7 cellular contexts compared by ENCODE assay signal in the genomic region with DNA sequence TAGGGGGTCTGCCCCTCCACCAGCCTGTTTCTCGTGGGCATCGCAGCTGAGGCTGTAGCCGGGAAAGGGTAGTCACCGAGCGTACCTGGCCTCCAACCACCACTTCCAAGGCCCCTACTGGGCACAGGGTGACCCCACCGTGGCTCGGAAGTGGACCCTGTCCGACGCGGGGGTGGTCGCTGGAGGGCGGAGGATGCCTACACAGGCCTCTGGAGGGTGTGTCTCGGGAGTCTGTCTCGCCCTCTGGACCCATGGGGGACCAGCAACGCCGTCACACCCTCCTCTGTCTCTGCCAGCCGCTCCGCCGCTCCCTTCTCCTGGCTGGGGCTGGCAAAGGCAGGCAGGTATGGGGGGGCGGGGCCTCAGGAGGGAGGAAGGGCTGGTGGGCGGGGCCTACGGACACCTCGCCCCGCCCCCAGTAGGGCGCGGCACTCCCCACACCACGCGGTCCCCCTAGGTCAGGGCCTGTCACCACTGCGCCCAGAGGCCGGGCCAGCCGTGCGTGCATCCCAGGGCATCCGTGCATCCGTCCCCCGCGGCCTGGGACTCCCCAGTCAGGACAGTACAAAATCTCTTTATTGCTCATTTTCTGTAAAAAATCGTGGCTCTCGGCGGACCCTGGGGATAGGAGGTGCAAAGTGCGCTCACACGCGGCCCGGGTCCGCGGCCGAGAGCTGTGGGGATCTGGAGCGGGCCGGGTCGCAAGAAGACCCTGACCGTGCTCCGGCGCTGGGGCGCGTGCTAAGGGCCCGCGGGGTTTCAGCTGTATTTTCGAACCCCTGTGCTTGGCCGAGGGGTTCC. TPM values are rescaled to one million over a fixed set of nuclear protein-coding genes. Genes with fewer than 3 reads are reported as not detected.
A peak's percentile ranks its signal among the peaks of the same experiment; 100 is the strongest.
DNase-seq lines count a peak whose midpoint lies in the region; ATAC-seq and TF ChIP-seq lines count a peak whose summit lies in the region.
"Not testable (repeated sequence)": the region's sequence is repeated elsewhere in the genome, so short reads cannot be mapped to it uniquely, and the experiment has no call there.
"Had no signal": no experiment of that assay in that cellular context is flagged by ENCODE, and none has a peak within 500 bp of the region (broad histone marks: within the 10 kb centered on the region; RNA-seq: fewer than 3 reads in every experiment).

No MANE protein-coding gene starts in this region.

- H3K4me1 Mint-ChIP-seq in WTC11: not testable (repeated sequence)
- H3K4me1 Mint-ChIP-seq in stimulated activated naive CD8-positive, alpha-beta T cell treated with anti-CD3 and anti-CD28 coated beads, Interleukin-15, amount 100 ng/mL, for 72 hours: peaks cover 12% of the 10 kb centered on the region

- not testable (repeated sequence) for TF ChIP-seq CTCF in GM12865 (IDR thresholded peaks at IDR 0.05; ENCODE audit: insufficient read depth, low read depth, low read length, missing control alignments); WTC11 (IDR thresholded peaks at IDR 0.05); coronary artery (IDR thresholded peaks at IDR 0.05); mucosa of descending colon (IDR thresholded peaks at IDR 0.05)

- H3K27ac Mint-ChIP-seq in WTC11: peak overlapping the region; percentile 45; the same call in 1 of the 2 replicates
- not testable (repeated sequence) for H3K27ac Mint-ChIP-seq in stimulated activated naive CD8-positive, alpha-beta T cell treated with anti-CD3 and anti-CD28 coated beads, Interleukin-15, amount 100 ng/mL, for 72 hours

- H3K27me3 Mint-ChIP-seq in WTC11 (ENCODE audit: low read depth): not testable (repeated sequence)
- H3K27me3 Mint-ChIP-seq in stimulated activated naive CD8-positive, alpha-beta T cell treated with anti-CD3 and anti-CD28 coated beads, Interleukin-15, amount 100 ng/mL, for 72 hours: peaks cover 17% of the 10 kb centered on the region

- H3K27me3 ChIP-seq in iPS-15b (ENCODE audit: control insufficient read depth, insufficient read depth, low read length): not testable (repeated sequence)

- not testable (repeated sequence) for H3K27ac ChIP-seq in coronary artery

- not testable (repeated sequence) for H3K4me3 ChIP-seq in GM12865 (ENCODE audit: low read depth, low read length); mucosa of descending colon
- H3K4me3 ChIP-seq in coronary artery (peak overlapping the region; percentile 59), iPS-15b (ENCODE audit: low read depth, low read length) (peak overlapping the region; percentile 48)

- not testable (repeated sequence) for H3K4me1 ChIP-seq in iPS-15b (ENCODE audit: control insufficient read depth, insufficient read depth, low read length); mucosa of descending colon (ENCODE audit: low read depth)

- ATAC-seq in WTC11 (peak; percentile 98), mucosa of descending colon (peak; percentile 56)
- ATAC-seq in stimulated activated naive CD8-positive, alpha-beta T cell treated with anti-CD3 and anti-CD28 coated beads, Interleukin-15, amount 100 ng/mL, for 72 hours: peak; percentile 53

- peak overlapping the region; percentile 74 for H3K4me3 Mint-ChIP-seq in WTC11
- H3K4me3 Mint-ChIP-seq in stimulated activated naive CD8-positive, alpha-beta T cell treated with anti-CD3 and anti-CD28 coated beads, Interleukin-15, amount 100 ng/mL, for 72 hours: peak overlapping the region in 1 of 2 donors; percentile 16

- DNase-seq in GM12865 (ENCODE audit: low read depth) (peak; percentile 50), WTC11 (ENCODE audit: low spot score) (peak; percentile 66), mucosa of descending colon (peak in 2 of 3 donors; percentile 58 to 67)
- not testable (repeated sequence) for DNase-seq in coronary artery (ENCODE audit: low spot score); stimulated activated naive CD8-positive, alpha-beta T cell treated with anti-CD3 and anti-CD28 coated beads, Interleukin-15, amount 100 ng/mL, for 72 hours

- intact Hi-C loops in mucosa of descending colon (cut with DNase I, micrococcal nuclease): not testable (repeated sequence)

- not testable (repeated sequence) for H3K9me3 ChIP-seq in iPS-15b (ENCODE audit: control insufficient read depth, insufficient read depth, low read length); mucosa of descending colon

- CTCF ChIA-PET in WTC11 (lab: Charles Lee): not testable (repeated sequence)

- not testable (repeated sequence) for H3K9ac ChIP-seq in iPS-15b (ENCODE audit: low read depth, low read length)

- POLR2A ChIA-PET in WTC11 (lab: Charles Lee): not testable (repeated sequence)

- H3K36me3 ChIP-seq in iPS-15b (ENCODE audit: control insufficient read depth, insufficient read depth, low read length); mucosa of descending colon (ENCODE audit: low read depth): not testable (repeated sequence)

- not testable (repeated sequence) for H3K9me3 Mint-ChIP-seq in WTC11; stimulated activated naive CD8-positive, alpha-beta T cell treated with anti-CD3 and anti-CD28 coated beads, Interleukin-15, amount 100 ng/mL, for 72 hours

- not testable (repeated sequence) for H3K36me3 Mint-ChIP-seq in WTC11

TF ChIP-seq in WTC11, 78 proteins besides CTCF, POLR2A, EP300 and RAD21:
- TF ChIP-seq CREB1 (CRISPR knock-in tag; IDR thresholded peaks at IDR 0.05) (0 out of 2 replicates have a peak, but pooled peaks have one; percentile 45), MAX (CRISPR knock-in tag; IDR thresholded peaks at IDR 0.05) (peak; percentile 91), TEAD1 (CRISPR knock-in tag; IDR thresholded peaks at IDR 0.05) (peak; percentile 54; the same call in 1 of the 2 replicates), ARID4B (CRISPR knock-in tag; IDR thresholded peaks at IDR 0.05; ENCODE audit: borderline replicate concordance) (peak; percentile 68; the same call in 1 of the 2 replicates), FOXK1 (CRISPR knock-in tag; IDR thresholded peaks at IDR 0.05) (0 out of 2 replicates have a peak, but pooled peaks have one; percentile 64), TP53 (CRISPR knock-in tag; IDR thresholded peaks at IDR 0.05) (0 out of 2 replicates have a peak, but pooled peaks have one; percentile 36), SP1 (CRISPR knock-in tag; conservative IDR thresholded peaks at IDR 0.05) (peak; percentile 67), SMAD3 (CRISPR knock-in tag; IDR thresholded peaks at IDR 0.05; ENCODE audit: borderline replicate concordance) (peak; percentile 37; the same call in 1 of the 2 replicates)
- TF ChIP-seq, protein P1, sequence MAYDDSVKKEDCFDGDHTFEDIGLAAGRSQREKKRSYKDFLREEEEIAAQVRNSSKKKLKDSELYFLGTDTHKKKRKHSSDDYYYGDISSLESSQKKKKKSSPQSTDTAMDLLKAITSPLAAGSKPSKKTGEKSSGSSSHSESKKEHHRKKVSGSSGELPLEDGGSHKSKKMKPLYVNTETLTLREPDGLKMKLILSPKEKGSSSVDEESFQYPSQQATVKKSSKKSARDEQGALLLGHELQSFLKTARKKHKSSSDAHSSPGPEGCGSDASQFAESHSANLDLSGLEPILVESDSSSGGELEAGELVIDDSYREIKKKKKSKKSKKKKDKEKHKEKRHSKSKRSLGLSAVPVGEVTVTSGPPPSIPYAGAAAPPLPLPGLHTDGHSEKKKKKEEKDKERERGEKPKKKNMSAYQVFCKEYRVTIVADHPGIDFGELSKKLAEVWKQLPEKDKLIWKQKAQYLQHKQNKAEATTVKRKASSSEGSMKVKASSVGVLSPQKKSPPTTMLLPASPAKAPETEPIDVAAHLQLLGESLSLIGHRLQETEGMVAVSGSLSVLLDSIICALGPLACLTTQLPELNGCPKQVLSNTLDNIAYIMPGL (CRISPR knock-in tag; IDR thresholded peaks at IDR 0.05): peak; percentile 20; the same call in 1 of the 2 replicates

RNA-seq across cellular contexts. Expression of gene UNC93B1, which starts 13.2 kb away (rescaled TPM):
- 27.7 to 29.7 TPM (median 27.9 TPM) in 3 replicates for total RNA-seq in WTC11 (2021)
- total RNA-seq in mucosa of descending colon: 10 to 100 TPM; 30.1 to 47.5 (median 46.8) TPM

RNA-seq across cellular contexts. Expression of gene ALDH3B1, which starts 19.4 kb away (rescaled TPM):
- total RNA-seq in WTC11 (2021) (0.30 to 0.53 TPM (median 0.46 TPM) in 3 replicates), mucosa of descending colon (10 to 100 TPM in 2 of 3 donors, 1 to 10 TPM in 1; 8.6 to 18.9 (median 11.5) TPM)
- total RNA-seq: CD8-positive, alpha-beta T cell had no signal

RNA-seq across cellular contexts. Expression of gene NDUFS8, which starts 39.7 kb away (rescaled TPM):
- total RNA-seq in WTC11 (2021) (221 to 247 TPM (median 240 TPM) in 3 replicates), mucosa of descending colon (100 to 1,000 TPM; 148 to 165 (median 162) TPM)

RNA-seq across cellular contexts. Expression of gene TCIRG1, which starts 48.1 kb away (rescaled TPM):
- total RNA-seq in WTC11 (2021): 50.7 to 51.7 TPM (median 51.1 TPM) in 3 replicates
- total RNA-seq in mucosa of descending colon: 100 to 1,000 TPM; 155 to 189 (median 166) TPM
